ENCODE assay signal across 2 cellular contexts in the genomic region with DNA sequence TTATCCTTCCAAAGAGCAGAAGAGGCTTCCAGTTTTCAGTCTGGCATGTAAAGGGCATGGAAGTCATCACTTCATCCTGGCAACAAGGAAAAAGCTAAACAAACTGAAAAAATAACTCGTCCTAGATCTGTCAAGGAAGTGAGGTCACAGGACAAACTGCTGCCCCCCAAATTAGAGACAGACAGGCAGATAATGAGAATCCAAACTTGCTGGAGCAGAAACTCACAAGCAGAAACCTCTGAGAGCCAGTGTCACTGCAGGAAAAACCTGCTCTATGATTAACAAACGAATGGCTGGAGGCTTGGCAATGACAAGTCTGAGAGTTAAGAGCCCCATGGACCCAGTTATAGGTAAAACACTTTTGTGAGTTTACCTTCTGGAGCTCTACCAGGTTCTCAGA.
TF ChIP-seq lines count a peak whose summit lies in the region.

No MANE protein-coding gene starts in this region.

TF ChIP-seq in IMR-90, 13 proteins besides CTCF, POLR2A, EP300 and RAD21:
- TF ChIP-seq MAFK (IDR thresholded peaks at IDR 0.05; ENCODE audit: low read depth, low read length), result no peak
- no peak for TF ChIP-seq MAZ (IDR thresholded peaks at IDR 0.05; ENCODE audit: borderline replicate concordance, low read depth, low read length)
- TF ChIP-seq MXI1 (IDR thresholded peaks at IDR 0.05; ENCODE audit: borderline replicate concordance, low read depth, low read length), result no peak
- TF ChIP-seq CHD1 (IDR thresholded peaks at IDR 0.05; ENCODE audit: low read depth, low read length), result no peak
- no peak for TF ChIP-seq BHLHE40 (IDR thresholded peaks at IDR 0.05; ENCODE audit: low read depth, low read length)
- no peak for TF ChIP-seq SMC3 (IDR thresholded peaks at IDR 0.05; ENCODE audit: low read depth, low read length)
- TF ChIP-seq RFX5 (IDR thresholded peaks at IDR 0.05; ENCODE audit: low read depth, low read length), result no peak
- TF ChIP-seq RCOR1 (IDR thresholded peaks at IDR 0.05; ENCODE audit: insufficient replicate concordance, low read length), result no peak
- TF ChIP-seq, protein P1, sequence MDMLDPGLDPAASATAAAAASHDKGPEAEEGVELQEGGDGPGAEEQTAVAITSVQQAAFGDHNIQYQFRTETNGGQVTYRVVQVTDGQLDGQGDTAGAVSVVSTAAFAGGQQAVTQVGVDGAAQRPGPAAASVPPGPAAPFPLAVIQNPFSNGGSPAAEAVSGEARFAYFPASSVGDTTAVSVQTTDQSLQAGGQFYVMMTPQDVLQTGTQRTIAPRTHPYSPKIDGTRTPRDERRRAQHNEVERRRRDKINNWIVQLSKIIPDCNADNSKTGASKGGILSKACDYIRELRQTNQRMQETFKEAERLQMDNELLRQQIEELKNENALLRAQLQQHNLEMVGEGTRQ (IDR thresholded peaks at IDR 0.05; ENCODE audit: low read depth, low read length), result no peak
- no peak for TF ChIP-seq FOS (IDR thresholded peaks at IDR 0.05; ENCODE audit: low read depth, low read length)
- TF ChIP-seq, protein P2, sequence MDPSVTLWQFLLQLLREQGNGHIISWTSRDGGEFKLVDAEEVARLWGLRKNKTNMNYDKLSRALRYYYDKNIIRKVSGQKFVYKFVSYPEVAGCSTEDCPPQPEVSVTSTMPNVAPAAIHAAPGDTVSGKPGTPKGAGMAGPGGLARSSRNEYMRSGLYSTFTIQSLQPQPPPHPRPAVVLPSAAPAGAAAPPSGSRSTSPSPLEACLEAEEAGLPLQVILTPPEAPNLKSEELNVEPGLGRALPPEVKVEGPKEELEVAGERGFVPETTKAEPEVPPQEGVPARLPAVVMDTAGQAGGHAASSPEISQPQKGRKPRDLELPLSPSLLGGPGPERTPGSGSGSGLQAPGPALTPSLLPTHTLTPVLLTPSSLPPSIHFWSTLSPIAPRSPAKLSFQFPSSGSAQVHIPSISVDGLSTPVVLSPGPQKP (IDR thresholded peaks at IDR 0.05; ENCODE audit: borderline replicate concordance, low read depth, low read length), result no peak
- no peak for TF ChIP-seq NFE2L2 (IDR thresholded peaks at IDR 0.05; ENCODE audit: low read depth, low read length)
- TF ChIP-seq CEBPB (IDR thresholded peaks at IDR 0.05; ENCODE audit: low read depth, low read length), result no peak

TF ChIP-seq in K562, 482 proteins besides CTCF, POLR2A, EP300 and RAD21:
- TF ChIP-seq FUS (optimal IDR thresholded peaks at IDR 0.05; ENCODE audit: low read depth, low read length) (no peak), ZNF79 (CRISPR knock-in tag; IDR thresholded peaks at IDR 0.05; ENCODE audit: low read depth) (no peak), ZC3H8 (IDR thresholded peaks at IDR 0.05) (no peak)
- TF ChIP-seq, protein P3, sequence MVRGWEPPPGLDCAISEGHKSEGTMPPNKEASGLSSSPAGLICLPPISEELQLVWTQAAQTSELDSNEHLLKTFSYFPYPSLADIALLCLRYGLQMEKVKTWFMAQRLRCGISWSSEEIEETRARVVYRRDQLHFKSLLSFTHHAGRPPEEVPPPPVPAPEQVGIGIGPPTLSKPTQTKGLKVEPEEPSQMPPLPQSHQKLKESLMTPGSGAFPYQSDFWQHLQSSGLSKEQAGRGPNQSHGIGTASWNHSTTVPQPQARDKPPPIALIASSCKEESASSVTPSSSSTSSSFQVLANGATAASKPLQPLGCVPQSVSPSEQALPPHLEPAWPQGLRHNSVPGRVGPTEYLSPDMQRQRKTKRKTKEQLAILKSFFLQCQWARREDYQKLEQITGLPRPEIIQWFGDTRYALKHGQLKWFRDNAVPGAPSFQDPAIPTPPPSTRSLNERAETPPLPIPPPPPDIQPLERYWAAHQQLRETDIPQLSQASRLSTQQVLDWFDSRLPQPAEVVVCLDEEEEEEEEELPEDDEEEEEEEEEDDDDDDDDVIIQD (CRISPR knock-in tag; IDR thresholded peaks at IDR 0.05), result no peak
- TF ChIP-seq, protein P4, sequence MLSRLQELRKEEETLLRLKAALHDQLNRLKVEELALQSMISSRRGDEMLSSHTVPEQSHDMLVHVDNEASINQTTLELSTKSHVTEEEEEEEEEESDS (CRISPR knock-in tag; IDR thresholded peaks at IDR 0.05), result no peak
- TF ChIP-seq, protein P5, sequence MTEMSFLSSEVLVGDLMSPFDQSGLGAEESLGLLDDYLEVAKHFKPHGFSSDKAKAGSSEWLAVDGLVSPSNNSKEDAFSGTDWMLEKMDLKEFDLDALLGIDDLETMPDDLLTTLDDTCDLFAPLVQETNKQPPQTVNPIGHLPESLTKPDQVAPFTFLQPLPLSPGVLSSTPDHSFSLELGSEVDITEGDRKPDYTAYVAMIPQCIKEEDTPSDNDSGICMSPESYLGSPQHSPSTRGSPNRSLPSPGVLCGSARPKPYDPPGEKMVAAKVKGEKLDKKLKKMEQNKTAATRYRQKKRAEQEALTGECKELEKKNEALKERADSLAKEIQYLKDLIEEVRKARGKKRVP (CRISPR knock-in tag; IDR thresholded peaks at IDR 0.05), result no peak
TF ChIP-seq in K562: peak in this region for 0.
